8 cellular contexts compared by ENCODE assay signal in the genomic region with DNA sequence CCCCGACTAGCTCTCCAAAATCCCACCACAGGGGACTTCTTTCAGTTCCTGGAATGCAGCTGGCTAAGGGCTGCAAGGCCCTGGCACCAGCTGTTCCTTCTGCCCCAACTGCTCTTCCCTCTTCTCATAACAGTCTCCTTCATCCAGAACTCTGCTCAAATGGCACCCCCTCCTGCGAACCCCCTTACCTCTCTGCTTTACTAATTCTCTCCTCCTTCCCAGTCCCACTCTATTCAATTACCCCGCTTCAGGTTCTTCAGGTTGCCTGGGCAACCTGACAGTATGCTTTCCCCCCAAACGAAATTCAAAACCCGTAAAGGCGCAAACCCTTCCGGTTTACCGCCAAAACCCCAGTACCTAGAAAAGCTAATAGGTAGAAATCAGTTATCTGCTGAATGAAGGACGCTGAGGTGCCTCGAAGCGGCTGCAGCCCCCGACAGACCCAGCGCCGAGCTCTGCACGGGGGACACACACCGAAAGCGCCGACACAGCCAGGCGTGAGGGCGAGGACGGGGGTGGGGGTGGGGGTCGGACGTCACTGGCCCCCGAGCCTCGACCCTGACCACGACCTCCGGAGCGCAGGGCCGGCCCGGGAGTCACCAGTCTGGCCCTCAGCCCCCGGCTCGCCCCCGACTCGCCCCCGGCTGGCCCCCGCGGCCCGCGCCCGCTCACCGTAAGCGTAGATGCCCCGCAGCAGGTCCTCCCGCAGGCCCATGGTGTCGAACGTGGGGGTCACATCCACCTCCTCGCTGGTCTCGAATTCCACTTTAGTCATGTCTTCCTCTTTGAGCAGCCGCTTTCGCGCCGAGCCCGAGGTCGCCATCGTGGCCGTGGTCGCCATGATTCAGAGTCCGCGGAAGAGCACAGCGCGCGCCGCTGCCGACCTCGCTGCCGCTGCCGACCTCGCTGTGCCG. TPM values are rescaled to one million over a fixed set of nuclear protein-coding genes. Genes with fewer than 3 reads are reported as not detected.
DNase-seq lines count a peak whose midpoint lies in the region; ATAC-seq and TF ChIP-seq lines count a peak whose summit lies in the region.

No MANE protein-coding gene starts in this region.

- TF ChIP-seq EP300 in tibial nerve (IDR thresholded peaks at IDR 0.05), result no peak

- 1% methylated on average over 36 to 48 of the region's 69 CpGs for WGBS in tibial nerve, 2 donors

- H3K4me1 Mint-ChIP-seq in CD4-positive, alpha-beta T cell (ENCODE audit: low read depth), result peaks cover 40% of the 10 kb centered on the region

- POLR2A ChIA-PET in CD4-positive, alpha-beta T cell (lab: Charles Lee), result interaction anchor here (0.5 to 1.5 kb wide), 3 partner anchors 45 to 1345 kb away, joined by 3 to 13 read pairs (median 4); a partner anchor contains a TSS

- peak overlapping the region; percentile 99 for H3K4me3 Mint-ChIP-seq in CD4-positive, alpha-beta T cell

- no peak for TF ChIP-seq POLR2A in tibial nerve (IDR thresholded peaks at IDR 0.05)

- H3K36me3 ChIP-seq in RWPE2 (ENCODE audit: low read depth) (peaks cover 40% of the 10 kb centered on the region), tibial nerve (peaks cover 0 to 27% (median 7%) of the 10 kb centered on the region in 3 donors)

- no peaks in the 10 kb centered on the region for H3K9me3 Mint-ChIP-seq in CD4-positive, alpha-beta T cell

- H3K27me3 ChIP-seq in CD4-positive, alpha-beta T cell (ENCODE audit: control insufficient read depth, insufficient read depth, low read length), result no peaks in the 10 kb centered on the region
- H3K27me3 ChIP-seq in RWPE2 (ENCODE audit: insufficient read depth, poor library complexity, severe bottlenecking) (no peaks in the 10 kb centered on the region), dorsolateral prefrontal cortex (no peaks in the 10 kb centered on the region), tibial nerve (no peaks in the 10 kb centered on the region)

- H3K4me3 ChIP-seq in RWPE2 (ENCODE audit: severe bottlenecking) (peak overlapping the region; percentile 78), dorsolateral prefrontal cortex (peak overlapping the region; percentile 74 to 99 (median 95)), tibial nerve (peak overlapping the region; percentile 89 to 100 (median 94))

- peak overlapping the region; percentile 84 for H3K27ac ChIP-seq in CD4-positive, alpha-beta T cell (ENCODE audit: low read depth, low read length)
- H3K27ac ChIP-seq in RWPE2 (ENCODE audit: poor library complexity, severe bottlenecking) (peak overlapping the region; percentile 66), dorsolateral prefrontal cortex (peak overlapping the region; percentile 6 to 98 (median 91)), tibial nerve (peak overlapping the region; percentile 86 to 99 (median 96))

- H3K27me3 Mint-ChIP-seq in CD4-positive, alpha-beta T cell, result no peaks in the 10 kb centered on the region

- no peaks in the 10 kb centered on the region for H3K4me1 ChIP-seq in RWPE2 (ENCODE audit: insufficient read depth, poor library complexity, severe bottlenecking)
- H3K4me1 ChIP-seq in tibial nerve, result peaks cover 0 to 37% (median 15%) of the 10 kb centered on the region in 4 donors

- no peak for ATAC-seq in CD4-positive, alpha-beta T cell (ENCODE audit: poor library complexity)
- peak; percentile 33 for ATAC-seq in GM19324 (IDR thresholded peaks at IDR 0.05; ENCODE audit: low FRiP score, unreplicated experiment)
- peak; percentile 20 for ATAC-seq in HG03432 (IDR thresholded peaks at IDR 0.05; ENCODE audit: unreplicated experiment)
- no peak for ATAC-seq in RWPE2 (ENCODE audit: low read depth)

- intact Hi-C loops in CD4-positive, alpha-beta T cell (cut with DNase I, micrococcal nuclease), result loop anchor here (1.0 to 10.0 kb wide), 9 partner anchors 44 to 1338 kb away; a partner anchor contains a TSS
- intact Hi-C loops in dorsolateral prefrontal cortex (cut with DNase I), result loop anchor here (2.0 to 5.0 kb wide), 6 partner anchors 42 to 116 kb away; a partner anchor contains a TSS

- peak; percentile 17 for TF ChIP-seq CTCF in CD4-positive, alpha-beta T cell (IDR thresholded peaks at IDR 0.05)
- TF ChIP-seq CTCF in RWPE2 (IDR thresholded peaks at IDR 0.05; ENCODE audit: poor library complexity, severe bottlenecking) (no peak), dorsolateral prefrontal cortex (IDR thresholded peaks at IDR 0.05 in 54 of 56, conservative IDR thresholded peaks at IDR 0.05 in 2 of 56; ENCODE audit: low read depth in 1 of 56, partially characterized antibody in 56 of 56) (no peak), tibial nerve (IDR thresholded peaks at IDR 0.05) (no peak)

- H3K9me3 ChIP-seq in CD4-positive, alpha-beta T cell (ENCODE audit: control insufficient read depth, low read length), result no peaks in the 10 kb centered on the region
- no peaks in the 10 kb centered on the region for H3K9me3 ChIP-seq in RWPE2 (ENCODE audit: severe bottlenecking)
- H3K9me3 ChIP-seq in tibial nerve, result no peaks in the 10 kb centered on the region

- peak overlapping the region; percentile 95 for H3K27ac Mint-ChIP-seq in CD4-positive, alpha-beta T cell

- DNase-seq in CD4-positive, alpha-beta T cell, result peak in 1 of 10 experiments; percentile 8
- no peak for DNase-seq in RWPE2 (ENCODE audit: low spot score)
- DNase-seq in dorsolateral prefrontal cortex, result peak in 1 of 10 donors; percentile 33
- DNase-seq in medulla oblongata (ENCODE audit: extremely low spot score), result peak; percentile 25
- DNase-seq in tibial nerve (ENCODE audit: low spot score in 2 of 2), result no peak
- no peak for DNase-seq in NCI-H1930 (lab: John Stamatoyannopoulos, UW)

- CTCF ChIA-PET in CD4-positive, alpha-beta T cell (lab: Charles Lee), result interaction anchor here (0.6 to 4.5 kb wide), 3 partner anchors 22 to 350 kb away, joined by 3 to 23 read pairs (median 3); a partner anchor contains a TSS

- peaks cover 44% of the 10 kb centered on the region for H3K36me3 Mint-ChIP-seq in CD4-positive, alpha-beta T cell (ENCODE audit: low read depth)

RNA-seq across cellular contexts. Expression of a gene that starts 0.6 kb away (rescaled TPM):
- 10 to 100 TPM; 79.6 to 79.7 TPM for total RNA-seq in CD4-positive, alpha-beta T cell
- total RNA-seq in dorsolateral prefrontal cortex, result 10 to 100 TPM; 27.3 to 64.1 (median 38.4) TPM
- 10 to 100 TPM; 34.5 to 69.0 (median 59.2) TPM for total RNA-seq in tibial nerve

RNA-seq across cellular contexts. Expression of a gene that starts 23.5 kb away (rescaled TPM):
- total RNA-seq in CD4-positive, alpha-beta T cell, result not detected
- total RNA-seq in dorsolateral prefrontal cortex (1 to 10 TPM in 89 of 120 experiments, under 1 TPM in 30, not detected in 1; 0.19 to 5.2 (median 1.6) TPM), tibial nerve (1 to 10 TPM in 3 of 4 donors, under 1 TPM in 1; 0.22 to 4.4 (median 1.3) TPM)

RNA-seq across cellular contexts. Expression of a gene that starts 45.0 kb away (rescaled TPM):
- 10 to 100 TPM; 22.2 to 22.4 TPM for total RNA-seq in CD4-positive, alpha-beta T cell
- total RNA-seq in dorsolateral prefrontal cortex, result 100 to 1,000 TPM in 1 of 120 experiments, 10 to 100 TPM in 119; 35.8 to 101 (median 61.4) TPM
- total RNA-seq in tibial nerve, result 10 to 100 TPM; 52.7 to 81.9 (median 67.8) TPM

Comparison
In these comparisons a context has a peak if more than half of its experiments do, and no peak if none do; other contexts are left out.
1. ATAC-seq: peak in GM19324 (single experiment) and HG03432 (single experiment); none in CD4-positive, alpha-beta T cell (single experiment) and RWPE2 (single experiment).
2. Peak in every context shown above with its lines, with median percentiles within 50 percentile points of each other: H3K27ac ChIP-seq and H3K4me3 ChIP-seq.